11 cellular contexts compared by ENCODE assay signal in the genomic region with DNA sequence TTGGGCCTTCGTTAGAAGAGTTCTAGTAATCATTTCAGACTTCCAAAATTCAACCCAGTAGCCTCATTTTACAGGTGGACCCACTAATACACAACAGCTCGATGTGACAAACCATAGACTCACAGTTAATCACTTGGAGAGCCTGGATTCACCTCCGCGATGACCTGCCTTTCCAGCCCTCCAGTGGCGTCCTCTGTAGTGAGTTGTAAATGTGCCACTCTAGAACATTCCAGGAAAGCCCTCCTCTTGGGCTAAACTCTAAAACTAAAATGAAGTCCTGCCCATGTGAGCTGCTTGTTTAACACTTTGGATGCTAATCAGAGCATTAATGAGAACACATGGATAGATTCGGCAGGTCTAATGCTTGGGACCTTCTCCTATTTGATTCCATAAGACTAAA.
DNase-seq lines count a peak whose midpoint lies in the region; ATAC-seq and TF ChIP-seq lines count a peak whose summit lies in the region.
"Had no signal": no experiment of that assay in that cellular context is flagged by ENCODE, and none has a peak within 500 bp of the region (broad histone marks: within the 10 kb centered on the region; RNA-seq: fewer than 3 reads in every experiment).

No MANE protein-coding gene starts in this region.

- H3K36me3 ChIP-seq in right lobe of liver (no peaks in the 10 kb centered on the region), stomach smooth muscle (ENCODE audit: control insufficient read depth in 2 of 2, insufficient read depth in 2 of 2, low read length in 2 of 2) (peaks cover 0 to 6% of the 10 kb centered on the region in 2 donors)
- H3K36me3 ChIP-seq: pancreas had no signal

- H3K9ac ChIP-seq in stomach smooth muscle (ENCODE audit: low read length in 2 of 2) = no peak overlapping the region

- peak overlapping the region; percentile 25 for H3K4me3 Mint-ChIP-seq in activated CD4-positive, alpha-beta T cell treated with anti-CD3 and anti-CD28 coated beads, Interleukin-2, amount 10 ng/mL, durations not matched to agents 24 days and 14 days
- no peak overlapping the region for H3K4me3 Mint-ChIP-seq in activated CD8-positive, alpha-beta T cell treated with anti-CD3 and anti-CD28 coated beads, Interleukin-2, amount 10 ng/mL, durations not matched to agents 7 days and 5 days

- ATAC-seq in activated CD8-positive, alpha-beta T cell treated with anti-CD3 and anti-CD28 coated beads, Interleukin-2, amount 10 ng/mL, durations not matched to agents 7 days and 5 days = no peak
- no peak for ATAC-seq in right lobe of liver
- ATAC-seq in GM21390 (IDR thresholded peaks at IDR 0.05; ENCODE audit: unreplicated experiment) = no peak

- H3K27me3 Mint-ChIP-seq in activated CD4-positive, alpha-beta T cell treated with anti-CD3 and anti-CD28 coated beads, Interleukin-2, amount 10 ng/mL, durations not matched to agents 24 days and 14 days = no peaks in the 10 kb centered on the region
- H3K27me3 Mint-ChIP-seq in activated CD8-positive, alpha-beta T cell treated with anti-CD3 and anti-CD28 coated beads, Interleukin-2, amount 10 ng/mL, durations not matched to agents 7 days and 5 days (ENCODE audit: low read depth) = no peaks in the 10 kb centered on the region

- peak overlapping the region; percentile 65 for H3K27ac Mint-ChIP-seq in activated CD4-positive, alpha-beta T cell treated with anti-CD3 and anti-CD28 coated beads, Interleukin-2, amount 10 ng/mL, durations not matched to agents 24 days and 14 days
- peak overlapping the region; percentile 47 for H3K27ac Mint-ChIP-seq in activated CD8-positive, alpha-beta T cell treated with anti-CD3 and anti-CD28 coated beads, Interleukin-2, amount 10 ng/mL, durations not matched to agents 7 days and 5 days

- H3K9me3 ChIP-seq in right lobe of liver (no peaks in the 10 kb centered on the region), stomach smooth muscle (ENCODE audit: control insufficient read depth in 2 of 2, low read length in 2 of 2) (no peaks in the 10 kb centered on the region)
- H3K9me3 ChIP-seq: pancreas had no signal

- peak overlapping the region; percentile 48 to 85 (median 64) for H3K27ac ChIP-seq in right lobe of liver
- peak overlapping the region; percentile 93 for H3K27ac ChIP-seq in stomach smooth muscle (ENCODE audit: low read length)

- intact Hi-C loops in activated CD4-positive, alpha-beta T cell treated with anti-CD3 and anti-CD28 coated beads, Interleukin-2, amount 10 ng/mL, durations not matched to agents 24 days and 14 days (cut with micrococcal nuclease) = no loop called here
- intact Hi-C loops in right lobe of liver (cut with DNase I) = loop anchor here in 1 of 2 donors (5.0 kb wide), 1 partner anchor 140 kb away; the partner anchor contains the start of gene DHRS3

- CTCF ChIA-PET in activated CD8-positive, alpha-beta T cell treated with anti-CD3 and anti-CD28 coated beads, Interleukin-2, amount 10 ng/mL, durations not matched to agents 7 days and 5 days (lab: Charles Lee) = interaction anchor here (1.0 to 5.6 kb wide), 9 partner anchors 22 to 181 kb away, joined by 3 to 27 read pairs (median 8); partner anchors contain the start of gene DHRS3

- no peaks in the 10 kb centered on the region for H3K9me3 Mint-ChIP-seq in activated CD4-positive, alpha-beta T cell treated with anti-CD3 and anti-CD28 coated beads, Interleukin-2, amount 10 ng/mL, durations not matched to agents 24 days and 14 days
- no peaks in the 10 kb centered on the region for H3K9me3 Mint-ChIP-seq in activated CD8-positive, alpha-beta T cell treated with anti-CD3 and anti-CD28 coated beads, Interleukin-2, amount 10 ng/mL, durations not matched to agents 7 days and 5 days (ENCODE audit: insufficient read depth)

- POLR2A ChIA-PET in activated CD8-positive, alpha-beta T cell treated with anti-CD3 and anti-CD28 coated beads, Interleukin-2, amount 10 ng/mL, durations not matched to agents 7 days and 5 days (lab: Charles Lee) = interaction anchor here (1.4 to 6.5 kb wide), 5 partner anchors 27 to 139 kb away, joined by 4 to 52 read pairs (median 12); no protein-coding TSS in a partner anchor

- no peak for DNase-seq in activated CD4-positive, alpha-beta T cell treated with anti-CD3 and anti-CD28 coated beads, Interleukin-2, amount 10 ng/mL, durations not matched to agents 24 days and 14 days
- no peak for DNase-seq in activated CD4-positive, alpha-beta T cell treated with anti-CD3 and anti-CD28 coated beads for 4 hours
- no peak for DNase-seq in activated CD8-positive, alpha-beta T cell treated with anti-CD3 and anti-CD28 coated beads, Interleukin-2, amount 10 ng/mL, durations not matched to agents 7 days and 5 days
- DNase-seq in right lobe of liver (no peak), NCI-H510A (lab: John Stamatoyannopoulos, UW) (no peak), COLO668 (lab: John Stamatoyannopoulos, UW; ENCODE audit: unreplicated experiment) (no peak)
- DNase-seq: activated CD4-positive, CD25-positive, alpha-beta regulatory T cell treated with anti-CD3 and anti-CD28 coated beads, Interleukin-2, amount 50 U/mL, for 72 hours; NCI-H1694 had no signal

- no peak for TF ChIP-seq POLR2A in right lobe of liver (IDR thresholded peaks at IDR 0.05)

- WGBS in right lobe of liver (ENCODE audit: insufficient coverage, low coverage, low lambda C conversion rate, missing lambda C conversion rate) = 94% methylated on average over 6 of the region's 6 CpGs

- peaks cover 88% of the 10 kb centered on the region for H3K4me1 Mint-ChIP-seq in activated CD4-positive, alpha-beta T cell treated with anti-CD3 and anti-CD28 coated beads, Interleukin-2, amount 10 ng/mL, durations not matched to agents 24 days and 14 days
- peaks cover 98% of the 10 kb centered on the region for H3K4me1 Mint-ChIP-seq in activated CD8-positive, alpha-beta T cell treated with anti-CD3 and anti-CD28 coated beads, Interleukin-2, amount 10 ng/mL, durations not matched to agents 7 days and 5 days (ENCODE audit: low read depth)

- no peak overlapping the region for H3K4me3 ChIP-seq in right lobe of liver
- H3K4me3 ChIP-seq in stomach smooth muscle (ENCODE audit: low read length in 2 of 2) = no peak overlapping the region
- H3K4me3 ChIP-seq: pancreas had no signal

- H3K36me3 Mint-ChIP-seq in activated CD4-positive, alpha-beta T cell treated with anti-CD3 and anti-CD28 coated beads, Interleukin-2, amount 10 ng/mL, durations not matched to agents 24 days and 14 days (ENCODE audit: low read depth) = peaks cover 33% of the 10 kb centered on the region
- peaks cover 52% of the 10 kb centered on the region for H3K36me3 Mint-ChIP-seq in activated CD8-positive, alpha-beta T cell treated with anti-CD3 and anti-CD28 coated beads, Interleukin-2, amount 10 ng/mL, durations not matched to agents 7 days and 5 days (ENCODE audit: low read depth)

- TF ChIP-seq CTCF in right lobe of liver (IDR thresholded peaks at IDR 0.05) = no peak

- H3K4me1 ChIP-seq in right lobe of liver (peaks cover 0 to 82% (median 42%) of the 10 kb centered on the region in 4 donors), stomach smooth muscle (ENCODE audit: control insufficient read depth, insufficient read depth, low read length) (peaks cover 85% of the 10 kb centered on the region)

- H3K27me3 ChIP-seq in right lobe of liver = no peaks in the 10 kb centered on the region
- no peaks in the 10 kb centered on the region for H3K27me3 ChIP-seq in stomach smooth muscle (ENCODE audit: control insufficient read depth in 1 of 2, insufficient read depth in 2 of 2, low read length in 2 of 2)
- H3K27me3 ChIP-seq: pancreas had no signal
